ENCODE assay signal across 16 cellular contexts in genomic region chr1:66999640-67000400, GRCh38. TPM values are rescaled to one million over a fixed set of nuclear protein-coding genes. Genes with fewer than 3 reads are reported as not detected.
DNase-seq lines count a peak whose midpoint lies in the region; ATAC-seq, FAIRE-seq and TF ChIP-seq lines count a peak whose summit lies in the region.
"Had no signal": no experiment of that assay in that cellular context is flagged by ENCODE, and none has a peak within 500 bp of the region (broad histone marks: within the 10 kb centered on the region; RNA-seq: fewer than 3 reads in every experiment).

No MANE protein-coding gene starts in this region.

- TF ChIP-seq EP300 in K562 (IDR thresholded peaks at IDR 0.05; ENCODE audit: low read length), result no peak

- POLR2A ChIA-PET in K562 (lab: Yijun Ruan, JAX), result no interaction called here

- no peak overlapping the region for H3K4me2 ChIP-seq in K562 (ENCODE audit: insufficient read depth, low read length)

- no peaks in the 10 kb centered on the region for H3K9me3 Mint-ChIP-seq in progenitor cell of endocrine pancreas (ENCODE audit: low read depth)

- DNase-seq in KBM-7 (peak; percentile 65), MV-4-11 (lab: John Stamatoyannopoulos, UW) (peak; percentile 91), K562 (ENCODE audit: extremely low read depth in 1 of 4, low spot score in 3 of 4) (no peak), progenitor cell of endocrine pancreas (ENCODE audit: low spot score, unreplicated experiment) (no peak), NCI-H748 (lab: John Stamatoyannopoulos, UW; ENCODE audit: unreplicated experiment) (no peak)
- DNase-seq: activated naive CD4-positive, alpha-beta T cell treated with anti-CD3 and anti-CD28 coated beads, Interleukin-2, amount 50 U/mL, for 16 hours; heart right ventricle; NCI-H2081 treated with DMSO at 0.1 percent for 48 hours; ovary; stimulated activated CD4-positive, alpha-beta T cell treated with anti-CD3 and anti-CD28 coated beads, Interleukin-4, amount 100 ng/mL, for 1 hour; testis had no signal

- peaks cover 2% of the 10 kb centered on the region for H3K4me1 Mint-ChIP-seq in progenitor cell of endocrine pancreas (ENCODE audit: low read depth)

- no peak overlapping the region for H3K4me3 Mint-ChIP-seq in progenitor cell of endocrine pancreas (ENCODE audit: low read depth)

- no peaks in the 10 kb centered on the region for H3K9me1 ChIP-seq in K562 (ENCODE audit: control insufficient read depth, insufficient read depth, low read length)

- no peak for TF ChIP-seq CTCF in K562 (IDR thresholded peaks at IDR 0.05 in 2 of 3, conservative IDR thresholded peaks at IDR 0.05 in 1 of 3; ENCODE audit: insufficient read depth in 2 of 3, low read depth in 1 of 3, low read length in 3 of 3)
- no peak for TF ChIP-seq CTCF in progenitor cell of endocrine pancreas (IDR thresholded peaks at IDR 0.05; ENCODE audit: unreplicated experiment)

- peak overlapping the region; percentile 61 for H3K27ac Mint-ChIP-seq in progenitor cell of endocrine pancreas

- no peaks in the 10 kb centered on the region for H3K27me3 ChIP-seq in K562 (ENCODE audit: control insufficient read depth in 2 of 2, insufficient read depth in 2 of 2, low read length in 2 of 2)
- H3K27me3 ChIP-seq: BLaER1 treated with 17β-estradiol and CSF1 and Interleukin-3, amounts not matched to agents 10 nM and 100 nM; heart right ventricle; ovary; SJSA1; testis had no signal

- H3K4me1 ChIP-seq in K562 (replicated peaks in 1 of 2; ENCODE audit: control insufficient read depth in 2 of 2, insufficient read depth in 2 of 2, low read length in 2 of 2), result peaks cover 0 to 4% of the 10 kb centered on the region in 2 experiments; a peak in 2 of 5 replicates
- H3K4me1 ChIP-seq: HAP-1, SJSA1, testis had no signal

- H3K9ac ChIP-seq in K562 (ENCODE audit: insufficient read depth in 1 of 2, low read depth in 2 of 2, low read length in 2 of 2), result no peak overlapping the region
- H3K9ac ChIP-seq: BLaER1 treated with 17β-estradiol and CSF1 and Interleukin-3, amounts not matched to agents 10 nM and 100 nM had no signal

- TF ChIP-seq POLR2A in K562 (conservative IDR thresholded peaks at IDR 0.05), result no peak

- no peaks in the 10 kb centered on the region for H3K27me3 Mint-ChIP-seq in progenitor cell of endocrine pancreas

- CTCF ChIA-PET in K562 (lab: Yijun Ruan, JAX; ENCODE audit: low intra/inter-chr PET ratio), result no interaction called here

- H3K27ac ChIP-seq in K562 (ENCODE audit: extremely low read depth, low read depth, low read length), result no peak overlapping the region
- H3K27ac ChIP-seq: BLaER1 treated with 17β-estradiol and CSF1 and Interleukin-3, amounts not matched to agents 10 nM and 100 nM; ovary; SJSA1; testis had no signal

- H3K36me3 ChIP-seq in K562 (ENCODE audit: control insufficient read depth, insufficient read depth, low read length), result peaks cover 37% of the 10 kb centered on the region; the same call in 2 of the 3 replicates
- H3K36me3 ChIP-seq: ovary had no signal

- FAIRE-seq in K562 (lab: Jason Lieb, UNC), result no peak

- H2AFZ ChIP-seq in K562 (ENCODE audit: low read depth, low read length), result no peak overlapping the region

- H3K79me2 ChIP-seq in K562 (ENCODE audit: control insufficient read depth, insufficient read depth, low read length), result no peaks in the 10 kb centered on the region

- no peaks in the 10 kb centered on the region for H3K9me3 ChIP-seq in K562 (replicated peaks; ENCODE audit: control insufficient read depth, insufficient read depth, low read depth, low read length)
- H3K9me3 ChIP-seq: BLaER1 treated with 17β-estradiol and CSF1 and Interleukin-3, amounts not matched to agents 10 nM and 100 nM; HAP-1; heart right ventricle; ovary; SJSA1; testis had no signal

- no peak overlapping the region for H3K4me3 ChIP-seq in K562
- H3K4me3 ChIP-seq: BLaER1 treated with 17β-estradiol and CSF1 and Interleukin-3, amounts not matched to agents 10 nM and 100 nM; HAP-1; heart right ventricle; ovary; SJSA1; testis had no signal

- no peak for TF ChIP-seq RAD21 in K562 (CRISPR knock-in tag; conservative IDR thresholded peaks at IDR 0.05 in 1 of 2, IDR thresholded peaks at IDR 0.05 in 1 of 2)

- peaks cover 7% of the 10 kb centered on the region for H3K36me3 Mint-ChIP-seq in progenitor cell of endocrine pancreas (ENCODE audit: insufficient read depth)

- intact Hi-C loops in K562 (cut with micrococcal nuclease), result loop anchor here (5.0 kb wide), 2 partner anchors 52 to 502 kb away; partner anchors contain the start of gene SLC35D1

- no peak for ATAC-seq in K562
- no peak for ATAC-seq in HG02885 (IDR thresholded peaks at IDR 0.05; ENCODE audit: poor library complexity, unreplicated experiment)
- no peak for ATAC-seq in HG03432 (IDR thresholded peaks at IDR 0.05; ENCODE audit: unreplicated experiment)
- ATAC-seq: heart right ventricle had no signal

- no TSS peak for BruUV-seq in K562 (replicated peaks; lab: Mats Ljungman, UMichigan)

- no peaks in the 10 kb centered on the region for H4K20me1 ChIP-seq in K562 (replicated peaks; ENCODE audit: control insufficient read depth, insufficient read depth, low read length)
- H4K20me1 ChIP-seq: BLaER1 treated with 17β-estradiol and CSF1 and Interleukin-3, amounts not matched to agents 10 nM and 100 nM had no signal

- in situ Hi-C loops in KBM-7 (cut with MboI; ENCODE audit: low pct_unique_long_range_greater_than_20kb, low sequenced_read_pairs), result loop anchor here (25.0 kb wide), 2 partner anchors 137 to 238 kb away; partner anchors contain the start of genes C1orf141 and DYNLT5
- in situ Hi-C loops in K562 (cut with MboI), result loop anchor here (5.0 to 25.0 kb wide), 2 partner anchors 147 to 487 kb away; no protein-coding TSS in a partner anchor

- WGBS in K562 (ENCODE audit: insufficient coverage, low coverage, missing lambda C conversion rate), result 64% methylated on average over 5 of the region's 7 CpGs

TF ChIP-seq in K562, 482 proteins besides CTCF, POLR2A, EP300 and RAD21:
- no peak for TF ChIP-seq ID3 (CRISPR knock-in tag; IDR thresholded peaks at IDR 0.05)
- TF ChIP-seq ID3 (tag; IDR thresholded peaks at IDR 0.05), result no peak
- 0 out of 2 replicates have a peak, but pooled peaks have one; percentile 32 for TF ChIP-seq ZBTB33 (CRISPR knock-in tag; IDR thresholded peaks at IDR 0.05)
- no peak for TF ChIP-seq U2AF1 (optimal IDR thresholded peaks at IDR 0.05; ENCODE audit: low read depth, low read length)
- 0 out of 2 replicates have a peak, but pooled peaks have one; percentile 29 for TF ChIP-seq ZNF384 (IDR thresholded peaks at IDR 0.05; ENCODE audit: low read depth, low read length)

RNA-seq across cellular contexts. Expression of gene SLC35D1, which starts 54.1 kb away (rescaled TPM):
- total RNA-seq in K562 (2011; cell fraction: chromatin; rRNA removed; ENCODE audit: low replicate concordance), result 9.7 and 20.5 TPM in 2 replicates
- 8.0 and 10.0 TPM in 2 replicates for total RNA-seq in K562 (2011; cell fraction: nucleolus; rRNA removed)
- total RNA-seq in K562 (2011; cell fraction: nucleoplasm; rRNA removed), result 18.1 and 27.9 TPM in 2 replicates
- total RNA-seq in K562 (2014; rRNA removed) (5.2 and 5.3 TPM in 2 replicates), K562 (2014; rRNA removed; fragmentation: Illumina TruSeq; extraction: Trizol) (9.3 and 10.1 TPM in 2 replicates), K562 (2015; rRNA removed; fragmentation: Illumina TruSeq; extraction: Trizol) (9.5 and 10.4 TPM in 2 replicates), K562 (2021) (6.5 and 7.1 TPM in 2 replicates), progenitor cell of endocrine pancreas (11.9 and 12.2 TPM in 2 replicates)
- polyA plus RNA-seq in K562 (2011; rRNA removed) (6.2 and 6.4 TPM in 2 replicates), K562 (2014; fragmentation: Illumina TruSeq; extraction: Trizol) (6.7 and 6.8 TPM in 2 replicates), K562 (2014; fragmentation: Nextera tagmentation; extraction: Ambion mirVana) (1 to 10 TPM; 2.3 to 3.4 TPM), K562 (2014; rRNA removed) (4.9 and 5.7 TPM in 2 replicates)
- polyA plus RNA-seq in K562 (2011; cell fraction: cytosol; rRNA removed), result 2.3 and 5.1 TPM in 2 replicates
- 7.5 and 11.6 TPM in 2 replicates for polyA plus RNA-seq in K562 (2011; cell fraction: nucleus; rRNA removed)
- 4.5 and 4.7 TPM in 2 replicates for polyA plus RNA-seq in K562 (2012)
- polyA minus RNA-seq in K562 (2011; rRNA and poly(A)+ RNA removed), result 11.2 and 12.1 TPM in 2 replicates
- 4.0 and 4.7 TPM in 2 replicates for polyA minus RNA-seq in K562 (2011; cell fraction: cytosol; rRNA and poly(A)+ RNA removed)
- 5.8 and 10.3 TPM in 2 replicates for polyA minus RNA-seq in K562 (2011; cell fraction: nucleus; rRNA and poly(A)+ RNA removed)

Comparison
In these comparisons a context has a peak if more than half of its experiments do, and no peak if none do; other contexts are left out.
1. DNase-seq: peak in KBM-7 (single experiment) and MV-4-11 (single experiment); none in K562 (0 of 4), progenitor cell of endocrine pancreas (single experiment) and NCI-H748 (single experiment).